25 cellular contexts compared by ENCODE assay signal in the genomic region with DNA sequence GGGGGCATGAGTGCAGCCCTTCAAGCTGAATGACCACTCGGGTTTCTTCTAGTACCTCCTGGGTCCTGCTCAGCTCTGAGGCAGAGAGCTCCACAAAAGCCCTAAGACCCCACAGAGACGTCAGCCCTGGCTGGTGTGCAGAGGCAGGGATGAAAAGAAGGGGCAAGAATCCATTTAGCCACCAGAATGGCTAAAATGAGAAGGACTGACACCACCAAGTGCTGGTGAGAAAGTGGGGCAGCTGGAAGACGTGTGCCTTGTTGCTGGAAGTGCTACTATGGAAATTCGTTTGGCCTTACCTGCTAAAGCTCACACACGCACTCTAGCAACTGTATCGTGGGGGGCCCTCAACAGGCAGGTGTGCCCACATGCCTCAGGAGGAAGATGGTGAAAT.
"Had no signal": no experiment of that assay in that cellular context is flagged by ENCODE, and none has a peak within 500 bp of the region (broad histone marks: within the 10 kb centered on the region; RNA-seq: fewer than 3 reads in every experiment).

No MANE protein-coding gene starts in this region.

- H3K36me3 ChIP-seq: SJSA1 had no signal

- H3K36me3 Mint-ChIP-seq: T-cell had no signal

- DNase-seq: KBM-7, MG63, NCI-H1092, NCI-H1105 treated with DMSO at 0.1 percent for 48 hours, NCI-H1436, NCI-H187, NCI-H2029, NCI-H2081 treated with DMSO at 0.1 percent for 48 hours, NCI-H2171, NCI-H226, NCI-H446, NCI-H510A, NCI-H524 treated with DMSO at 0.1 percent for 48 hours, NCI-H69, NCI-H774, Right ventricle myocardium superior, RPMI8226, SIG-M5, SW 1271, T-cell had no signal

- ATAC-seq: T-cell had no signal

- H3K27ac Mint-ChIP-seq: IgD-negative memory B cell, T-cell had no signal

- H3K9me3 Mint-ChIP-seq: IgD-negative memory B cell, T-cell had no signal

- H3K27ac ChIP-seq: SJSA1, SK-N-MC had no signal

- H3K4me1 ChIP-seq: SJSA1 had no signal

- H3K4me3 ChIP-seq: MG63, SJSA1, SK-N-MC had no signal

- H3K9me3 ChIP-seq: MG63, SJSA1 had no signal

- H3K4me3 Mint-ChIP-seq: T-cell had no signal

- H3K27me3 Mint-ChIP-seq: T-cell had no signal

- H3K27me3 ChIP-seq: MG63, SJSA1 had no signal

- FAIRE-seq: HepG2, RCC 7860 had no signal
